Comparison of ENCODE assay signal across 13 cellular contexts in genomic region chr6:149508485-149508884, GRCh38. TPM values are rescaled to one million over a fixed set of nuclear protein-coding genes. Genes with fewer than 3 reads are reported as not detected.
DNase-seq lines count a peak whose midpoint lies in the region; ATAC-seq and TF ChIP-seq lines count a peak whose summit lies in the region.
"Had no signal": no experiment of that assay in that cellular context is flagged by ENCODE, and none has a peak within 500 bp of the region (broad histone marks: within the 10 kb centered on the region; RNA-seq: fewer than 3 reads in every experiment).

No MANE protein-coding gene starts in this region.

- no peak overlapping the region for H3K4me2 ChIP-seq in SK-N-SH

- TF ChIP-seq EP300 in SK-N-SH (IDR thresholded peaks at IDR 0.05; ENCODE audit: borderline replicate concordance in 1 of 2, low read depth in 1 of 2, low read length in 1 of 2): no peak

- peaks cover 42 to 53% of the 10 kb centered on the region in 2 experiments for H3K36me3 ChIP-seq in SK-N-SH (replicated peaks in 1 of 2; ENCODE audit: control insufficient read depth in 1 of 2, insufficient read depth in 2 of 2, low read length in 1 of 2)

- H3K27ac ChIP-seq in SK-N-SH (ENCODE audit: low read depth in 2 of 2, low read length in 1 of 2): no peak overlapping the region
- H3K27ac ChIP-seq: 22Rv1 had no signal

- peaks cover 4% of the 10 kb centered on the region; the same call in 1 of the 2 replicates for H3K79me2 ChIP-seq in SK-N-SH (ENCODE audit: insufficient read depth)

- H3K9me3 ChIP-seq in SK-N-SH: no peaks in the 10 kb centered on the region
- H3K9me3 ChIP-seq in T-helper 17 cell (ENCODE audit: control insufficient read depth, low read length, poor library complexity, severe bottlenecking): no peaks in the 10 kb centered on the region

- no peak for ATAC-seq in SK-N-SH treated with all-trans-retinoic acid at 6 μM for 48 hours
- peak; percentile 95 for ATAC-seq in T-helper 17 cell
- ATAC-seq in activated naive CD8-positive, alpha-beta T cell treated with anti-CD3 and anti-CD28 coated beads, Interleukin-2, amount 50 U/mL, for 24 hours: peak; percentile 94
- ATAC-seq in GM19328 (IDR thresholded peaks at IDR 0.05; ENCODE audit: unreplicated experiment): no peak
- ATAC-seq: sciatic nerve had no signal

- no peaks in the 10 kb centered on the region for H3K9me3 Mint-ChIP-seq in activated naive CD8-positive, alpha-beta T cell treated with anti-CD3 and anti-CD28 coated beads, Interleukin-2, amount 50 U/mL, for 24 hours
- H3K9me3 Mint-ChIP-seq in osteocyte (ENCODE audit: unreplicated experiment): no peaks in the 10 kb centered on the region

- peak overlapping the region; percentile 99 for H3K27ac Mint-ChIP-seq in T-helper 17 cell
- H3K27ac Mint-ChIP-seq in activated naive CD8-positive, alpha-beta T cell treated with anti-CD3 and anti-CD28 coated beads, Interleukin-2, amount 50 U/mL, for 24 hours: peak overlapping the region; percentile 85
- H3K27ac Mint-ChIP-seq in osteocyte (ENCODE audit: unreplicated experiment): peak overlapping the region; percentile 67

- H3K9me2 ChIP-seq in SK-N-SH: no peaks in the 10 kb centered on the region

- 83% methylated on average over 3 of the region's 3 CpGs for WGBS in SK-N-SH (ENCODE audit: low lambda C conversion rate)

- H3K4me3 Mint-ChIP-seq in T-helper 17 cell: peak overlapping the region; percentile 15
- H3K4me3 Mint-ChIP-seq in activated naive CD8-positive, alpha-beta T cell treated with anti-CD3 and anti-CD28 coated beads, Interleukin-2, amount 50 U/mL, for 24 hours: peak overlapping the region; percentile 41
- H3K4me3 Mint-ChIP-seq in osteocyte (ENCODE audit: unreplicated experiment): no peak overlapping the region

- H3K4me3 ChIP-seq in SK-N-SH (ENCODE audit: low read depth in 2 of 2, low read length in 1 of 2): no peak overlapping the region

- peaks cover 14% of the 10 kb centered on the region for H3F3A ChIP-seq in SK-N-SH (replicated peaks; ENCODE audit: insufficient read depth)

- H2AFZ ChIP-seq in SK-N-SH (ENCODE audit: low read depth): no peak overlapping the region

- H3K4me1 ChIP-seq in SK-N-SH (ENCODE audit: control insufficient read depth in 1 of 2, insufficient read depth in 2 of 2, low read depth in 1 of 2, low read length in 1 of 2): peaks cover 0 to 3% of the 10 kb centered on the region in 2 experiments; a peak in 1 of 4 replicates

- DNase-seq in SK-N-SH (no peak), T-helper 17 cell (peak in 1 of 3 donors; percentile 28), osteocyte (ENCODE audit: extremely low spot score, unreplicated experiment) (no peak), NCI-H1694 treated with DMSO at 0.1 percent for 48 hours (lab: John Stamatoyannopoulos, UW) (no peak), HuH-7 (ENCODE audit: low spot score) (no peak)
- no peak for DNase-seq in activated naive CD8-positive, alpha-beta T cell treated with anti-CD3 and anti-CD28 coated beads, Interleukin-2, amount 50 U/mL, for 24 hours
- DNase-seq: dermis blood vessel endothelial cell, NCI-H2171 treated with DMSO at 0.1 percent for 48 hours, Right ventricle myocardium superior had no signal

- no peak for TF ChIP-seq RAD21 in SK-N-SH (IDR thresholded peaks at IDR 0.05; ENCODE audit: low read length)

- POLR2A ChIA-PET in SK-N-SH (lab: Yijun Ruan, JAX): no interaction called here

- no peak overlapping the region for H3K9ac ChIP-seq in SK-N-SH

- no peaks in the 10 kb centered on the region for H4K20me1 ChIP-seq in SK-N-SH (ENCODE audit: insufficient read depth)

- H3K27me3 ChIP-seq in SK-N-SH (ENCODE audit: insufficient read depth): no peaks in the 10 kb centered on the region

- H3K4me1 Mint-ChIP-seq in T-helper 17 cell (peaks cover 27% of the 10 kb centered on the region), osteocyte (ENCODE audit: unreplicated experiment) (peaks cover 19% of the 10 kb centered on the region)
- peaks cover 45% of the 10 kb centered on the region for H3K4me1 Mint-ChIP-seq in activated naive CD8-positive, alpha-beta T cell treated with anti-CD3 and anti-CD28 coated beads, Interleukin-2, amount 50 U/mL, for 24 hours

- CTCF ChIA-PET in SK-N-SH (lab: Yijun Ruan, JAX): interaction anchor here (1.0 to 7.7 kb wide), 4 partner anchors 8 to 480 kb away, joined by 4 to 44 read pairs (median 6); no protein-coding TSS in a partner anchor

- H3K27me3 Mint-ChIP-seq in T-helper 17 cell (no peaks in the 10 kb centered on the region), osteocyte (ENCODE audit: unreplicated experiment) (no peaks in the 10 kb centered on the region)
- peaks cover 2% of the 10 kb centered on the region for H3K27me3 Mint-ChIP-seq in activated naive CD8-positive, alpha-beta T cell treated with anti-CD3 and anti-CD28 coated beads, Interleukin-2, amount 50 U/mL, for 24 hours

- H3K36me3 Mint-ChIP-seq in T-helper 17 cell (ENCODE audit: low read depth) (peaks cover 14% of the 10 kb centered on the region), osteocyte (ENCODE audit: unreplicated experiment) (peaks cover 36% of the 10 kb centered on the region)
- peaks cover 46% of the 10 kb centered on the region for H3K36me3 Mint-ChIP-seq in activated naive CD8-positive, alpha-beta T cell treated with anti-CD3 and anti-CD28 coated beads, Interleukin-2, amount 50 U/mL, for 24 hours (ENCODE audit: low read depth)

- no peak for TF ChIP-seq CTCF in SK-N-SH (IDR thresholded peaks at IDR 0.05)
- no peak for TF ChIP-seq CTCF in osteocyte (IDR thresholded peaks at IDR 0.05)

TF ChIP-seq in SK-N-SH treated with all-trans-retinoic acid at 6 μM for 48 hours, 23 proteins besides CTCF, POLR2A, EP300 and RAD21:
- TF ChIP-seq ISL1 (CRISPR knock-in tag; IDR thresholded peaks at IDR 0.05): 0 out of 2 replicates have a peak, but pooled peaks have one; percentile 19
- no peak for TF ChIP-seq ARNTL (CRISPR knock-in tag; IDR thresholded peaks at IDR 0.05; ENCODE audit: borderline replicate concordance, low read depth)
- no peak for TF ChIP-seq ZFP3 (CRISPR knock-in tag; IDR thresholded peaks at IDR 0.05)
TF ChIP-seq in SK-N-SH treated with all-trans-retinoic acid at 6 μM for 48 hours: peak in this region for 1.

TF ChIP-seq in SK-N-SH, 30 proteins besides CTCF, POLR2A, EP300 and RAD21:
- TF ChIP-seq TCF12 (IDR thresholded peaks at IDR 0.05) (no peak), ZBTB33 (IDR thresholded peaks at IDR 0.05; ENCODE audit: borderline replicate concordance, low read depth) (no peak), CHD2 (IDR thresholded peaks at IDR 0.05; ENCODE audit: low read length, partially characterized antibody) (no peak), GATA2 (CRISPR knock-in tag; IDR thresholded peaks at IDR 0.05) (no peak), USF2 (IDR thresholded peaks at IDR 0.05; ENCODE audit: borderline replicate concordance, low read depth, low read length) (no peak), MXI1 (IDR thresholded peaks at IDR 0.05; ENCODE audit: low read depth, low read length) (no peak), MAX (IDR thresholded peaks at IDR 0.05; ENCODE audit: low read depth) (no peak), MEF2A (IDR thresholded peaks at IDR 0.05; ENCODE audit: borderline replicate concordance, low read depth) (no peak)

RNA-seq across cellular contexts. Expression of gene ZC3H12D, which starts 23.7 kb away (rescaled TPM):
- 0.03 and 0.05 TPM in 2 replicates for polyA plus RNA-seq in SK-N-SH (2012; rRNA removed)
- polyA plus RNA-seq in SK-N-SH (2012; cell fraction: cytosol; rRNA removed): 0.01 TPM in 2 replicates
- polyA plus RNA-seq in SK-N-SH (2012; cell fraction: nucleus; rRNA removed): 0.41 and 0.43 TPM in 2 replicates
- total RNA-seq in T-helper 17 cell (100 to 1,000 TPM; 219 to 248 TPM), osteocyte (0.21 TPM in 1 of 2 replicates, not detected in the other)

RNA-seq across cellular contexts. Expression of gene PPIL4, which starts 37.4 kb away (rescaled TPM):
- polyA plus RNA-seq in SK-N-SH (2012; rRNA removed): 3.3 and 3.9 TPM in 2 replicates
- 6.7 and 9.8 TPM in 2 replicates for polyA plus RNA-seq in SK-N-SH (2012; cell fraction: cytosol; rRNA removed)
- 2.4 and 4.8 TPM in 2 replicates for polyA plus RNA-seq in SK-N-SH (2012; cell fraction: nucleus; rRNA removed)
- total RNA-seq in T-helper 17 cell (10 to 100 TPM; 33.0 to 34.7 TPM), osteocyte (34.3 and 35.7 TPM in 2 replicates)

RNA-seq across cellular contexts. Expression of gene GINM1, which starts 57.7 kb away (rescaled TPM):
- polyA plus RNA-seq in SK-N-SH (2012; rRNA removed): 24.4 and 27.8 TPM in 2 replicates
- polyA plus RNA-seq in SK-N-SH (2012; cell fraction: cytosol; rRNA removed): 34.5 and 41.4 TPM in 2 replicates
- polyA plus RNA-seq in SK-N-SH (2012; cell fraction: nucleus; rRNA removed): 8.5 and 12.2 TPM in 2 replicates
- 10 to 100 TPM; 18.3 to 20.8 TPM for total RNA-seq in T-helper 17 cell
- 66.2 and 68.4 TPM in 2 replicates for total RNA-seq in osteocyte

Comparison
In these comparisons a context has a peak if more than half of its experiments do, and no peak if none do; other contexts are left out.
1. ATAC-seq: peak in T-helper 17 cell (single experiment) and activated naive CD8-positive, alpha-beta T cell treated with anti-CD3 and anti-CD28 coated beads, Interleukin-2, amount 50 U/mL, for 24 hours (single experiment); none in SK-N-SH treated with all-trans-retinoic acid at 6 μM for 48 hours (single experiment) and GM19328 (single experiment).
2. RNA of gene ZC3H12D, which starts 23.7 kb away (total RNA-seq): 219 to 248 TPM in T-helper 17 cell; 0.21 TPM in osteocyte; every median in the first group is over 100 times any median in the second.
3. Peak in every context shown above with its lines, with median percentiles within 50 percentile points of each other: H3K27ac Mint-ChIP-seq.